In the genomic region with DNA sequence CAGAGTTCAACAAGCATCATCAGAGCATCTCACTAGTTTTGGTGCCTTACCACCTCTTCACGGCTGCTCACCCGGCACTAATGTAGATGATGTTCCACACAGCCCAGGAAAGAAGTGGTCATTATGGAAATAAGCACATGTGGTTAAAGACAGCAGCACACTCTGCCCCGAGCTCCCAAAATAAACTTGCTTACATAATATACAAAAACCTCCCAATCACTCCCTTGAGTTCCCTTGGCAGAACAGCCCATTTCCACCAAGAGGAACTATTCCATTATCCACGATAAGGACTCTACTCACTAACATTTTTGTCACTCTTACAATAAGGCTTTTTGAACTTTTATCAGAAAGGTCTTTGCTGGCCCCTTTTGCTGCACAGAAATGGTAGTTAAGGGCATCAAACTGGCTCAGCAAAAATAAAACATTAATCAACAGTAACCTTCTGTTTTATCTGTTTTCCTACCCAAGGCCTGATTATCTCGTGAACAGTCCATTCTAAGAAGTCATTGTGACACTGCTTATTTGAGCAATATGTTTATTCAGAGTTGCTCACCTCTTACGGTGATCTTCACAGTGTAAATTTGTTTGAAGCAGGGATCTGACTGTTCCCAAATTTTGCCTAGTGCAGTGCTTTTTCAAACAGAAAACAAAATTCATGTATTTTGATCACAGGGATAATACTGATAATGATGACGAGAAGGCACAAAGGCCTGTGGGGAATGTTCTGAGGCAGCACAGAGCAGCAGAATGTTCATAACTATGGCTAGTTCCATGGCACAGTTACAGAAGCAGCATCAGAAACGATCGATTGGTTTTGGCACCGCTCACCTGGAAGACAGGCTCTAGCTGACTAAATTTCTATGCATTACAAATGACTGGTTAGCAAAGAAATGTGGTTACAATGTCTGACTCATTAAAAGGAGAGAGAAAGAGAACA, we compare ENCODE assay signal across 10 cellular contexts.
DNase-seq lines count a peak whose midpoint lies in the region; ATAC-seq and TF ChIP-seq lines count a peak whose summit lies in the region.
"Had no signal": no experiment of that assay in that cellular context is flagged by ENCODE, and none has a peak within 500 bp of the region (broad histone marks: within the 10 kb centered on the region; RNA-seq: fewer than 3 reads in every experiment).

No MANE protein-coding gene starts in this region.

- TF ChIP-seq EP300 in suprapubic skin (IDR thresholded peaks at IDR 0.05), result no peak

- peaks cover 2% of the 10 kb centered on the region for H3K9me3 ChIP-seq in left ventricle myocardium inferior (replicated peaks)
- no peaks in the 10 kb centered on the region for H3K9me3 ChIP-seq in suprapubic skin

- H3K4me1 ChIP-seq in left ventricle myocardium inferior, result peaks cover 37% of the 10 kb centered on the region
- peaks cover 22% of the 10 kb centered on the region for H3K4me1 ChIP-seq in suprapubic skin

- 73% methylated on average over 10 of the region's 10 CpGs for WGBS in suprapubic skin

- DNase-seq in left ventricle myocardium inferior, result peak; percentile 22
- DNase-seq in suprapubic skin (ENCODE audit: low spot score in 2 of 2), result no peak
- DNase-seq in activated effector memory CD4-positive, alpha-beta T cell treated with anti-CD3 and anti-CD28 coated beads, Interleukin-2, amount 50 U/mL, for 16 hours, result no peak
- no peak for DNase-seq in GF-D8 (lab: John Stamatoyannopoulos, UW)
- DNase-seq: NCI-H2171 treated with DMSO at 0.1 percent for 48 hours had no signal

- H3K36me3 ChIP-seq in left ventricle myocardium inferior (no peaks in the 10 kb centered on the region), suprapubic skin (no peaks in the 10 kb centered on the region)

- intact Hi-C loops in left ventricle myocardium inferior (cut with micrococcal nuclease), result no loop called here

- no peak overlapping the region for H3K4me3 ChIP-seq in left ventricle myocardium inferior
- H3K4me3 ChIP-seq in suprapubic skin, result no peak overlapping the region

- TF ChIP-seq CTCF in VCaP (conservative IDR thresholded peaks at IDR 0.05) (no peak), left ventricle myocardium inferior (IDR thresholded peaks at IDR 0.05; ENCODE audit: borderline replicate concordance) (peak; percentile 6), suprapubic skin (IDR thresholded peaks at IDR 0.05) (no peak)

- no peak for TF ChIP-seq POLR2A in suprapubic skin (IDR thresholded peaks at IDR 0.05)

- peak overlapping the region; percentile 77 for H3K27ac ChIP-seq in VCaP
- peak overlapping the region; percentile 71 for H3K27ac ChIP-seq in left ventricle myocardium inferior (replicated peaks)
- peak overlapping the region; percentile 23 for H3K27ac ChIP-seq in suprapubic skin

- H3K27me3 ChIP-seq in left ventricle myocardium inferior (ENCODE audit: low read depth) (no peaks in the 10 kb centered on the region), suprapubic skin (no peaks in the 10 kb centered on the region)

- ATAC-seq in HG03066 (IDR thresholded peaks at IDR 0.05; ENCODE audit: low read depth, unreplicated experiment) (peak; percentile 57), GM18517 (IDR thresholded peaks at IDR 0.05; ENCODE audit: unreplicated experiment) (no peak), HG03039 (IDR thresholded peaks at IDR 0.05; ENCODE audit: unreplicated experiment) (no peak)
- ATAC-seq: SK-N-SH treated with all-trans-retinoic acid at 6 μM for 48 hours had no signal

Comparison
In these comparisons a context has a peak if more than half of its experiments do, and no peak if none do; other contexts are left out.
1. H3K27ac ChIP-seq: peak in every context shown above with its lines; median percentile 77 in VCaP; 71 in left ventricle myocardium inferior; 23 in suprapubic skin.